ENCODE assay signal across 8 cellular contexts in genomic region chr11:126304457-126305072, GRCh38.
DNase-seq lines count a peak whose midpoint lies in the region; TF ChIP-seq lines count a peak whose summit lies in the region.

No MANE protein-coding gene starts in this region.

- peak overlapping the region; percentile 76 for H3K4me3 Mint-ChIP-seq in activated naive CD4-positive, alpha-beta T cell treated with anti-CD3 and anti-CD28 coated beads, Interleukin-2, amount 10 ng/mL, durations not matched to agents 7 days and 5 days

- peaks cover 37% of the 10 kb centered on the region for H3K4me1 Mint-ChIP-seq in activated naive CD4-positive, alpha-beta T cell treated with anti-CD3 and anti-CD28 coated beads, Interleukin-2, amount 10 ng/mL, durations not matched to agents 7 days and 5 days

- no peaks in the 10 kb centered on the region for H3K9me3 ChIP-seq in mucosa of stomach (ENCODE audit: control insufficient read depth, low read length)

- no peaks in the 10 kb centered on the region for H3K27me3 ChIP-seq in mucosa of stomach (ENCODE audit: control insufficient read depth, insufficient read depth, low read length)

- no peaks in the 10 kb centered on the region for H3K27me3 Mint-ChIP-seq in activated naive CD4-positive, alpha-beta T cell treated with anti-CD3 and anti-CD28 coated beads, Interleukin-2, amount 10 ng/mL, durations not matched to agents 7 days and 5 days

- CTCF ChIA-PET in activated naive CD4-positive, alpha-beta T cell treated with anti-CD3 and anti-CD28 coated beads, Interleukin-2, amount 10 ng/mL, durations not matched to agents 7 days and 5 days (lab: Charles Lee): no interaction called here
- CTCF ChIA-PET in GM10248 (lab: Yijun Ruan, JAX): interaction anchor here (1.0 to 2.4 kb wide), 3 partner anchors 14 to 176 kb away, joined by 4 to 7 read pairs (median 4); no protein-coding TSS in a partner anchor

- peak overlapping the region; percentile 12 for H3K4me3 ChIP-seq in mucosa of stomach (ENCODE audit: low read length)

- no peaks in the 10 kb centered on the region for H3K9me3 Mint-ChIP-seq in activated naive CD4-positive, alpha-beta T cell treated with anti-CD3 and anti-CD28 coated beads, Interleukin-2, amount 10 ng/mL, durations not matched to agents 7 days and 5 days

- no peak for TF ChIP-seq CTCF in GM10248 (IDR thresholded peaks at IDR 0.05; ENCODE audit: control extremely low read depth, extremely low read depth, low read depth, missing control alignments)

- H3K36me3 Mint-ChIP-seq in activated naive CD4-positive, alpha-beta T cell treated with anti-CD3 and anti-CD28 coated beads, Interleukin-2, amount 10 ng/mL, durations not matched to agents 7 days and 5 days: peaks cover 27% of the 10 kb centered on the region

- peaks cover 5% of the 10 kb centered on the region for H3K4me1 ChIP-seq in mucosa of stomach (ENCODE audit: control insufficient read depth, insufficient read depth, low read length)

- POLR2A ChIA-PET in GM10248 (lab: Yijun Ruan, JAX): interaction anchor here (1.0 kb wide), 1 partner anchor 11 kb away, joined by 3 read pairs; no protein-coding TSS in a partner anchor

- peak overlapping the region; percentile 90 for H3K9ac ChIP-seq in mucosa of stomach (ENCODE audit: low read length)

- peak overlapping the region; percentile 94 for H3K27ac Mint-ChIP-seq in activated naive CD4-positive, alpha-beta T cell treated with anti-CD3 and anti-CD28 coated beads, Interleukin-2, amount 10 ng/mL, durations not matched to agents 7 days and 5 days

- DNase-seq in activated naive CD4-positive, alpha-beta T cell treated with anti-CD3 and anti-CD28 coated beads, Interleukin-2, amount 10 ng/mL, durations not matched to agents 7 days and 5 days: no peak
- DNase-seq in activated naive CD4-positive, alpha-beta T cell treated with Interleukin-2 at 50 U/mL for 16 hours: no peak
- DNase-seq in NCI-H748 (lab: John Stamatoyannopoulos, UW; ENCODE audit: unreplicated experiment) (peak; percentile 58), NCI-H1694 (lab: John Stamatoyannopoulos, UW) (no peak), GM10248 (ENCODE audit: extremely low spot score) (no peak), NCI-H2029 (lab: John Stamatoyannopoulos, UW) (no peak)

- H3K27ac ChIP-seq in cingulate gyrus (ENCODE audit: low read depth, low read length): peak overlapping the region; percentile 88

- H3K36me3 ChIP-seq in mucosa of stomach (ENCODE audit: control insufficient read depth, insufficient read depth, low read length): no peaks in the 10 kb centered on the region
